In the genomic region with DNA sequence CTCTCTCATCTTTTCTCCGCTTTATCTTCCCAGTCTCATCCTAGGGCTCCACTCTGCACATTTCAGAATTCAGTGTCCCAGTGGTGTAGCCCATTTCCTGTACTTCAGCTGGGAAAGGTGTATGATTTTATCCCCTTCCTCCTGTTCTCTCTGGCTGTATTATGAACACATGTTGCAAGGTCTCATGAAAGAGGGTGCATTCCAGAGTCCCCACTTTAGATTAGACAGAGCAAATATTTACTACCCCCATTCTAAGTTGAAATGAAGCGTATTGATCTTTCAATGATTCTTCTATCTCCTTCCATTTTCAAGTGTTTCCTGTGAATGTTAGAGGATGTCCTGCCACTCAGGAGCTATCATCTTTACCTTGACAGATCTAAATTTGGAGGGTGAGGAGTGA, we compare ENCODE assay signal across 21 cellular contexts.
"Had no signal": no experiment of that assay in that cellular context is flagged by ENCODE, and none has a peak within 500 bp of the region (broad histone marks: within the 10 kb centered on the region; RNA-seq: fewer than 3 reads in every experiment).

No MANE protein-coding gene starts in this region.

- H3K27ac ChIP-seq: foreskin keratinocyte, left ventricle myocardium inferior, sigmoid colon, thoracic aorta had no signal

- H3K27me3 ChIP-seq: foreskin keratinocyte, sigmoid colon had no signal

- ATAC-seq: activated CD8-positive, alpha-beta T cell treated with anti-CD3 and anti-CD28 coated beads, Interleukin-2, amount 10 ng/mL, durations not matched to agents 7 days and 5 days; activated naive CD8-positive, alpha-beta T cell treated with anti-CD3 and anti-CD28 coated beads, Interleukin-2, amount 50 U/mL, for 24 hours; foreskin keratinocyte; stimulated activated naive B cell treated with anti-CD40 and anti-IgM and Interleukin-4, amounts not matched to agents 10 μg/mL and 1 μg/mL and 100 μg/mL, for 72 hours had no signal

- H3K4me1 ChIP-seq: left ventricle myocardium inferior, sigmoid colon had no signal

- DNase-seq: activated CD4-positive, alpha-beta T cell treated with anti-CD3 and anti-CD28 coated beads for 1 hour; activated CD4-positive, alpha-beta T cell treated with anti-CD3 and anti-CD28 coated beads, Interleukin-2, amount 50 U/mL, for 1 hour; activated CD8-positive, alpha-beta T cell treated with anti-CD3 and anti-CD28 coated beads, Interleukin-2, amount 10 ng/mL, durations not matched to agents 7 days and 5 days; activated gamma-delta T cell; activated naive CD4-positive, alpha-beta T cell treated with anti-CD3 and anti-CD28 coated beads, Interleukin-2, amount 50 U/mL, for 16 hours; activated naive CD8-positive, alpha-beta T cell treated with anti-CD3 and anti-CD28 coated beads, Interleukin-2, amount 50 U/mL, for 24 hours; dermis blood vessel endothelial cell; effector CD8-positive, alpha-beta T cell; foreskin keratinocyte; left ventricle myocardium inferior; posterior cingulate gyrus; sigmoid colon; stimulated activated CD4-positive, alpha-beta T cell treated with anti-CD3 and anti-CD28 coated beads, Interleukin-2, amount 100 ng/mL, for 48 hours; stimulated activated CD8-positive, alpha-beta memory T cell treated with anti-CD3 and anti-CD28 coated beads, Interleukin-4, amount 100 ng/mL, for 48 hours; stimulated activated naive B cell treated with anti-CD40 and anti-IgM and Interleukin-4, amounts not matched to agents 10 μg/mL and 1 μg/mL and 100 μg/mL, for 72 hours; T-helper 9 cell had no signal

- H3K4me3 ChIP-seq: left ventricle myocardium inferior, sigmoid colon, thoracic aorta had no signal

- H3K4me1 Mint-ChIP-seq: activated naive CD8-positive, alpha-beta T cell treated with anti-CD3 and anti-CD28 coated beads, Interleukin-2, amount 50 U/mL, for 24 hours; memory B cell; stimulated activated naive B cell treated with anti-CD40 and anti-IgM and Interleukin-4, amounts not matched to agents 10 μg/mL and 1 μg/mL and 100 μg/mL, for 72 hours had no signal

- H3K9me3 ChIP-seq: sigmoid colon, thoracic aorta had no signal

- H3K9me3 Mint-ChIP-seq: activated T-helper 1 cell treated with anti-CD3 and anti-CD28 coated beads, Interleukin-12 subunit alpha, Interleukin-12 subunit beta, Interleukin-2, Interleukin-4 antibody, amounts not matched to agents 30 ng/mL and 10 ng/mL and 1 ng/mL, durations not matched to agents 14 hours and 24 hours and 36 hours had no signal

- H3K36me3 Mint-ChIP-seq: brain; memory B cell; stimulated activated naive B cell treated with anti-CD40 and anti-IgM and Interleukin-4, amounts not matched to agents 10 μg/mL and 1 μg/mL and 100 μg/mL, for 72 hours; type B pancreatic cell had no signal

- H3K4me3 Mint-ChIP-seq: activated CD8-positive, alpha-beta T cell treated with anti-CD3 and anti-CD28 coated beads, Interleukin-2, amount 10 ng/mL, durations not matched to agents 7 days and 5 days; activated naive CD8-positive, alpha-beta T cell treated with anti-CD3 and anti-CD28 coated beads, Interleukin-2, amount 50 U/mL, for 24 hours; activated T-helper 1 cell treated with anti-CD3 and anti-CD28 coated beads, Interleukin-12 subunit alpha, Interleukin-12 subunit beta, Interleukin-2, Interleukin-4 antibody, amounts not matched to agents 30 ng/mL and 10 ng/mL and 1 ng/mL, durations not matched to agents 14 hours and 24 hours and 36 hours; brain; memory B cell; stimulated activated naive B cell treated with anti-CD40 and anti-IgM and Interleukin-4, amounts not matched to agents 10 μg/mL and 1 μg/mL and 100 μg/mL, for 72 hours; type B pancreatic cell had no signal

- H3K27ac Mint-ChIP-seq: activated CD8-positive, alpha-beta T cell treated with anti-CD3 and anti-CD28 coated beads, Interleukin-2, amount 10 ng/mL, durations not matched to agents 7 days and 5 days; activated naive CD8-positive, alpha-beta T cell treated with anti-CD3 and anti-CD28 coated beads, Interleukin-2, amount 50 U/mL, for 24 hours; activated T-helper 1 cell treated with anti-CD3 and anti-CD28 coated beads, Interleukin-12 subunit alpha, Interleukin-12 subunit beta, Interleukin-2, Interleukin-4 antibody, amounts not matched to agents 30 ng/mL and 10 ng/mL and 1 ng/mL, durations not matched to agents 14 hours and 24 hours and 36 hours; memory B cell; stimulated activated naive B cell treated with anti-CD40 and anti-IgM and Interleukin-4, amounts not matched to agents 10 μg/mL and 1 μg/mL and 100 μg/mL, for 72 hours; type B pancreatic cell had no signal

- H3K36me3 ChIP-seq: left ventricle myocardium inferior, sigmoid colon, thoracic aorta had no signal
